11 cellular contexts compared by ENCODE assay signal in the genomic region with DNA sequence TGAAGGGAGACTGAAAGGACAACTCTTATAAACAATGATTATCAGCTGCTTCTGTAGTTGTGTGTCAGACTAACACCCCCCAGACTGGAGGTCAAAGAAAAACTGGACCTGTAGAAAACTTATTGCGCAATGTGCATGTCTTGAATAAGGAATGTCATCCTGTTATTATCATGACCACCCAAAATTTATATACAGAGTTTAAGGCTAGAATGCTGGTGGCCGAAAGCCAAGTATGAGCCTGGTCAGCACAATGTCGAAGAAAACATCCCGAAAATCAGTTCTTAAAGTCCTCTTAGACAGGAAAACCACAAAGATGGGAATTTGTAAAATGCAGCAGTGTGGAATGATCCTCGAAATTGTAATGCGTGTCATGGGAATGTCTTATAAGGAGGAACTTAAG. TPM values are rescaled to one million over a fixed set of nuclear protein-coding genes. Genes with fewer than 3 reads are reported as not detected.
DNase-seq lines count a peak whose midpoint lies in the region; FAIRE-seq and TF ChIP-seq lines count a peak whose summit lies in the region.
"Had no signal": no experiment of that assay in that cellular context is flagged by ENCODE, and none has a peak within 500 bp of the region (broad histone marks: within the 10 kb centered on the region; RNA-seq: fewer than 3 reads in every experiment).

No MANE protein-coding gene starts in this region.

- H3K36me3 ChIP-seq in adrenal gland (replicated peaks in 1 of 2) (no peaks in the 10 kb centered on the region), hepatocyte (replicated peaks; ENCODE audit: insufficient read depth, low read depth) (no peaks in the 10 kb centered on the region), small intestine (ENCODE audit: control insufficient read depth in 2 of 2, insufficient read depth in 2 of 2, low read length in 2 of 2) (no peaks in the 10 kb centered on the region), neural progenitor cell (no peaks in the 10 kb centered on the region)

- peak overlapping the region; percentile 17 for H3K4me2 ChIP-seq in hepatocyte
- H3K4me2 ChIP-seq in neural progenitor cell, result no peak overlapping the region

- H3F3A ChIP-seq in neural progenitor cell (ENCODE audit: low read depth), result no peaks in the 10 kb centered on the region

- H3K9me3 ChIP-seq in adrenal gland (replicated peaks in 1 of 3) (no peaks in the 10 kb centered on the region), hepatocyte (ENCODE audit: low read depth) (no peaks in the 10 kb centered on the region), small intestine (ENCODE audit: control insufficient read depth, low read depth) (no peaks in the 10 kb centered on the region), neural progenitor cell (ENCODE audit: low read depth) (no peaks in the 10 kb centered on the region)

- H3K4me3 ChIP-seq in adrenal gland (no peak overlapping the region), hepatocyte (no peak overlapping the region), small intestine (ENCODE audit: low read depth in 1 of 2, low read length in 2 of 2) (no peak overlapping the region), neural progenitor cell (no peak overlapping the region)

- DNase-seq in GM04504 (ENCODE audit: low read depth), result peak; percentile 97
- DNase-seq in adrenal gland, result peak; percentile 34 to 89 (median 61)
- peak; percentile 40 for DNase-seq in hepatocyte (ENCODE audit: low spot score)
- DNase-seq in small intestine, result peak; percentile 6
- DNase-seq in occipital lobe (lab: John Stamatoyannopoulos, UW), result no peak
- DNase-seq in D721Med (ENCODE audit: insufficient read length, low spot score), result no peak
- no peak for DNase-seq in stimulated activated CD4-positive, alpha-beta T cell treated with anti-CD3 and anti-CD28 coated beads, Interleukin-4, amount 100 ng/mL, for 4 hours
- no peak for DNase-seq in neural progenitor cell (ENCODE audit: low spot score)
- DNase-seq: endodermal cell, posterior cingulate gyrus had no signal

- TF ChIP-seq POLR2A in adrenal gland (IDR thresholded peaks at IDR 0.05), result no peak

- no peaks in the 10 kb centered on the region for H3K9me3 Mint-ChIP-seq in neural progenitor cell
- H3K9me3 Mint-ChIP-seq: endodermal cell; stimulated activated naive CD8-positive, alpha-beta T cell treated with anti-CD3 and anti-CD28 coated beads, Interleukin-15, Interleukin-2, amounts not matched to agents 100 ng/mL and 50 ng/mL, for 24 hours had no signal

- H3K36me3 Mint-ChIP-seq in neural progenitor cell, result no peaks in the 10 kb centered on the region

- H3K27ac ChIP-seq in adrenal gland, result peak overlapping the region in 2 of 5 donors; percentile 49 to 70
- peak overlapping the region; percentile 34 for H3K27ac ChIP-seq in hepatocyte
- peak overlapping the region in 1 of 2 donors; percentile 6 for H3K27ac ChIP-seq in small intestine (ENCODE audit: low read depth in 1 of 2, low read length in 1 of 2)
- no peak overlapping the region for H3K27ac ChIP-seq in neural progenitor cell

- H3K4me1 ChIP-seq in adrenal gland (replicated peaks in 1 of 2) (peaks cover 0 to 30% of the 10 kb centered on the region in 2 donors), hepatocyte (ENCODE audit: insufficient read depth) (peaks cover 31% of the 10 kb centered on the region), small intestine (ENCODE audit: control insufficient read depth in 2 of 2, insufficient read depth in 1 of 2, low read depth in 1 of 2, low read length in 1 of 2) (peaks cover 0 to 7% of the 10 kb centered on the region in 2 donors), neural progenitor cell (peaks cover 21% of the 10 kb centered on the region)

- H4K20me1 ChIP-seq in hepatocyte (ENCODE audit: insufficient read depth, poor library complexity, severe bottlenecking), result no peaks in the 10 kb centered on the region
- H4K20me1 ChIP-seq in neural progenitor cell (ENCODE audit: low read depth), result no peaks in the 10 kb centered on the region

- no peak overlapping the region for H2AFZ ChIP-seq in hepatocyte
- H2AFZ ChIP-seq in neural progenitor cell (replicated peaks), result no peak overlapping the region

- FAIRE-seq in small intestine (lab: Jason Lieb, UNC), result no peak
- FAIRE-seq in D721Med (lab: Jason Lieb, UNC), result no peak

- H3K27me3 Mint-ChIP-seq in neural progenitor cell (ENCODE audit: insufficient read depth, low read depth), result no peaks in the 10 kb centered on the region
- H3K27me3 Mint-ChIP-seq: stimulated activated naive CD8-positive, alpha-beta T cell treated with anti-CD3 and anti-CD28 coated beads, Interleukin-15, Interleukin-2, amounts not matched to agents 100 ng/mL and 50 ng/mL, for 24 hours had no signal

- peaks cover 17% of the 10 kb centered on the region for H3K4me1 Mint-ChIP-seq in neural progenitor cell

- H3K9me2 ChIP-seq in hepatocyte (replicated peaks; ENCODE audit: insufficient read depth), result no peaks in the 10 kb centered on the region

- WGBS in adrenal gland, 4 donors, result 49 to 60% (median 58%) methylated on average over 6 of the region's 6 CpGs
- WGBS in hepatocyte (ENCODE audit: low lambda C conversion rate, missing lambda C conversion rate), result 58% methylated on average over 6 of the region's 6 CpGs
- 62 to 90% (median 84%) methylated on average over 6 of the region's 6 CpGs for WGBS in small intestine, 3 donors

- H3K9ac ChIP-seq in neural progenitor cell, result no peak overlapping the region

- intact Hi-C loops in adrenal gland (cut with DNase I), result no loop called here

- H3K79me2 ChIP-seq in hepatocyte, result no peaks in the 10 kb centered on the region
- H3K79me2 ChIP-seq in neural progenitor cell (ENCODE audit: low read depth), result no peaks in the 10 kb centered on the region

- no peak for TF ChIP-seq CTCF in adrenal gland (IDR thresholded peaks at IDR 0.05)
- TF ChIP-seq CTCF in hepatocyte (IDR thresholded peaks at IDR 0.05; ENCODE audit: poor library complexity), result no peak
- no peak for TF ChIP-seq CTCF in D721Med (IDR thresholded peaks at IDR 0.05; ENCODE audit: insufficient read depth, missing control alignments)
- no peak for TF ChIP-seq CTCF in neural progenitor cell (IDR thresholded peaks at IDR 0.05)

- no peaks in the 10 kb centered on the region for H3K27me3 ChIP-seq in adrenal gland
- H3K27me3 ChIP-seq in hepatocyte, result no peaks in the 10 kb centered on the region
- no peaks in the 10 kb centered on the region for H3K27me3 ChIP-seq in small intestine (ENCODE audit: control insufficient read depth in 2 of 2, insufficient read depth in 2 of 2, low read length in 2 of 2)
- no peaks in the 10 kb centered on the region for H3K27me3 ChIP-seq in neural progenitor cell

- H3K4me3 Mint-ChIP-seq in neural progenitor cell, result no peak overlapping the region
- H3K4me3 Mint-ChIP-seq: endodermal cell; stimulated activated naive CD8-positive, alpha-beta T cell treated with anti-CD3 and anti-CD28 coated beads, Interleukin-15, Interleukin-2, amounts not matched to agents 100 ng/mL and 50 ng/mL, for 24 hours had no signal

- no peak overlapping the region for H3K27ac Mint-ChIP-seq in neural progenitor cell
- H3K27ac Mint-ChIP-seq: endodermal cell had no signal

RNA-seq across cellular contexts. Expression of a gene that starts 29.3 kb away (rescaled TPM):
- total RNA-seq in adrenal gland (10 to 100 TPM in 6 of 8 donors, 1 to 10 TPM in 2; 8.3 to 35.7 (median 23.3) TPM), hepatocyte (14.9 and 17.0 TPM in 2 replicates), occipital lobe (6.4 TPM), neural progenitor cell (ENCODE audit: low replicate concordance) (0.37 and 0.92 TPM in 2 replicates)
- polyA plus RNA-seq in adrenal gland (10 to 100 TPM; 10.3 to 15.6 (median 11.8) TPM), hepatocyte (4.4 and 10.0 TPM in 2 replicates), small intestine (10 to 100 TPM in 2 of 3 donors, 1 to 10 TPM in 1; 1.8 to 18.4 (median 11.9) TPM)

Comparison
In these comparisons a context has a peak if more than half of its experiments do, and no peak if none do; other contexts are left out.
1. DNase-seq: peak in GM04504 (single experiment), adrenal gland (7 of 7), hepatocyte (single experiment) and small intestine (single experiment); none in occipital lobe (single experiment), D721Med (single experiment), stimulated activated CD4-positive, alpha-beta T cell treated with anti-CD3 and anti-CD28 coated beads, Interleukin-4, amount 100 ng/mL, for 4 hours (0 of 2) and neural progenitor cell (single experiment).